Comparison of ENCODE assay signal across 16 cellular contexts in the genomic region with DNA sequence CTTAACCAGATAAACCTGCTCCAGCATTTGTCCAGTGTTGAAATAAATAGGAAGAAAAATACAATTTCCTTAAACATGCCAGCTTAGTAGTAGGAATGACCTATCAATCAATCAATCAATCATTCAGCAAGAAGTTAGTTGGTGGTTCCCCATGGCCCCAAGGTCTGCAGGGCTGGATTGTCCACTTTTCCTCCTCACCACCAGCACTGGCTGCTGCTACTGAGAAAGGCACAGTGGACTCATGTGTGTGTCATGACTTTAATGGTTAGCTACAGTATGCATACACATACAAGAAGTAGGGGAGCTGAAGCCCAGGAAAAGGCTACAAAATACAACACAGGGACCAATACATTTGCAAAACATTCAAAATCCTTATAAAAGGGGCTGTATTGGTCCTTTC.
"Had no signal": no experiment of that assay in that cellular context is flagged by ENCODE, and none has a peak within 500 bp of the region (broad histone marks: within the 10 kb centered on the region; RNA-seq: fewer than 3 reads in every experiment).

No MANE protein-coding gene starts in this region.

- H3K27ac ChIP-seq: hepatocyte, tibial artery had no signal

- H3K27me3 ChIP-seq: cardiac muscle cell, hepatocyte, tibial artery had no signal

- FAIRE-seq: urothelium cell line had no signal

- H3K4me2 ChIP-seq: hepatocyte had no signal

- H3K9me3 ChIP-seq: tibial artery had no signal

- H2AFZ ChIP-seq: hepatocyte had no signal

- ATAC-seq: T-cell had no signal

- H3K4me3 ChIP-seq: cardiac muscle cell, hepatocyte, tibial artery had no signal

- DNase-seq: activated CD4-positive, alpha-beta T cell treated with anti-CD3 and anti-CD28 coated beads, Interleukin-2, amount 10 ng/mL, durations not matched to agents 24 days and 14 days; activated CD4-positive, CD25-positive, alpha-beta regulatory T cell; activated naive CD4-positive, alpha-beta T cell treated with anti-CD3 and anti-CD28 coated beads, Interleukin-2, amount 10 ng/mL, durations not matched to agents 7 days and 5 days; dermis blood vessel endothelial cell; effector memory CD4-positive, alpha-beta T cell; retina; stimulated activated CD4-positive, alpha-beta T cell treated with anti-CD3 and anti-CD28 coated beads, Interleukin-12 subunit alpha, Interleukin-12 subunit beta, amount 100 ng/mL, for 4 hours; stimulated activated CD4-positive, alpha-beta T cell treated with anti-CD3 and anti-CD28 coated beads, Interleukin-1b, Interleukin-23, amount 100 ng/mL, for 48 hours; stimulated activated CD8-positive, alpha-beta memory T cell treated with anti-CD3 and anti-CD28 coated beads, Interleukin-4, amount 100 ng/mL, for 48 hours; stimulated activated naive CD4-positive, alpha-beta T cell; substantia nigra; T-cell; tibial artery had no signal
